11 cellular contexts compared by ENCODE assay signal in genomic region chr3:171348121-171348520, GRCh38.
A peak's percentile ranks its signal among the peaks of the same experiment; 100 is the strongest.
DNase-seq lines count a peak whose midpoint lies in the region; ATAC-seq and TF ChIP-seq lines count a peak whose summit lies in the region.
"Had no signal": no experiment of that assay in that cellular context is flagged by ENCODE, and none has a peak within 500 bp of the region (broad histone marks: within the 10 kb centered on the region; RNA-seq: fewer than 3 reads in every experiment).

No MANE protein-coding gene starts in this region.

- no peak for TF ChIP-seq CTCF in AG10803 (conservative IDR thresholded peaks at IDR 0.05; ENCODE audit: low read length)
- TF ChIP-seq CTCF in dorsolateral prefrontal cortex (IDR thresholded peaks at IDR 0.05 in 54 of 56, conservative IDR thresholded peaks at IDR 0.05 in 2 of 56; ENCODE audit: low read depth in 1 of 56, partially characterized antibody in 56 of 56), result no peak

- no peaks in the 10 kb centered on the region for H3K9me3 ChIP-seq in effector memory CD4-positive, alpha-beta T cell (ENCODE audit: control insufficient read depth, low read length)

- no peaks in the 10 kb centered on the region for H3K27me3 ChIP-seq in dorsolateral prefrontal cortex
- H3K27me3 ChIP-seq in effector memory CD4-positive, alpha-beta T cell (replicated peaks; ENCODE audit: control insufficient read depth, insufficient read depth, low read length, poor library complexity, severe bottlenecking), result no peaks in the 10 kb centered on the region

- intact Hi-C loops in dorsolateral prefrontal cortex (cut with DNase I), result loop anchor here (10.0 kb wide), 1 partner anchor 107 kb away; no protein-coding TSS in a partner anchor

- ATAC-seq in GM19452 (IDR thresholded peaks at IDR 0.05; ENCODE audit: unreplicated experiment) (peak; percentile 9), HG03439 (IDR thresholded peaks at IDR 0.05; ENCODE audit: unreplicated experiment) (peak; percentile 25)

- H3K4me1 ChIP-seq in effector memory CD4-positive, alpha-beta T cell (ENCODE audit: control insufficient read depth, insufficient read depth, low read length, poor library complexity, severe bottlenecking), result no peaks in the 10 kb centered on the region

- H3K36me3 ChIP-seq in effector memory CD4-positive, alpha-beta T cell (ENCODE audit: control insufficient read depth, insufficient read depth, low read length), result no peaks in the 10 kb centered on the region

- DNase-seq in AG10803 (ENCODE audit: low read depth) (peak; percentile 35), dorsolateral prefrontal cortex (no peak), NCI-H2227 (lab: John Stamatoyannopoulos, UW; ENCODE audit: unreplicated experiment) (no peak), DMS53 (lab: John Stamatoyannopoulos, UW) (no peak)
- no peak for DNase-seq in effector memory CD4-positive, alpha-beta T cell
- DNase-seq in activated CD8-positive, alpha-beta memory T cell treated with anti-CD3 and anti-CD28 coated beads, Interleukin-2, amount 50 U/mL, for 48 hours, result no peak
- DNase-seq: GOT3, NCI-H226 had no signal

- H3K4me3 ChIP-seq in AG10803 (ENCODE audit: low read length), result no peak overlapping the region
- H3K4me3 ChIP-seq in dorsolateral prefrontal cortex, result peak overlapping the region in 1 of 59 donors; percentile 22
- H3K4me3 ChIP-seq in effector memory CD4-positive, alpha-beta T cell (ENCODE audit: insufficient read depth, low read depth, low read length, poor library complexity, severe bottlenecking), result no peak overlapping the region

- peak overlapping the region in 49 of 59 donors; percentile 8 to 81 (median 63) for H3K27ac ChIP-seq in dorsolateral prefrontal cortex
- no peak overlapping the region for H3K27ac ChIP-seq in effector memory CD4-positive, alpha-beta T cell (ENCODE audit: insufficient read depth, low read length, poor library complexity, severe bottlenecking)
- H3K27ac ChIP-seq: C4-2B had no signal
